In the genomic region with DNA sequence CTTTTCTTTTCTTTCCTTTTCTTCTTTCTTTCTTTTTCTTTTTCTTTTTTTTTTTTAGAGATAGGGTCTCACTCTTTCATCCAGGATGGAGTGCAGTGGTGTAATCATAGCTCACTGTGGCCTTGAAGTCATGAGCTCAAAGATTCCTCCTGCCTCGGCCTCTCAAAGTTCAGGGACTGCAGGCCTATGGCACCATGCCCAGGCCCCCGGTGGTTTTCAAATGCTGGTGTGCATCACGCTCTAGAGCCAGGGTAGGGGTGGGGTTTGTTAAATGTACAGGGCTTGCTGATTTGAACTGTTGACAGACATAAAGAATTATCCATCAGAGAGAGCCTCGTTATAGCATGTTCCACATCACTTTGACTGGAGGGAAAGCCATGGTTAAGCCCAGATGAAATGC, we compare ENCODE assay signal across 16 cellular contexts. TPM values are rescaled to one million over a fixed set of nuclear protein-coding genes. Genes with fewer than 3 reads are reported as not detected.
"Had no signal": no experiment of that assay in that cellular context is flagged by ENCODE, and none has a peak within 500 bp of the region (broad histone marks: within the 10 kb centered on the region; RNA-seq: fewer than 3 reads in every experiment).

No MANE protein-coding gene starts in this region.

- H3K4me1 ChIP-seq: colonic mucosa had no signal

- H3K27me3 ChIP-seq: colonic mucosa, heart left ventricle, neutrophil, stomach had no signal

- H3K9me3 Mint-ChIP-seq: naive thymus-derived CD8-positive, alpha-beta T cell had no signal

- DNase-seq: colonic mucosa; effector CD4-positive, alpha-beta T cell; heart left ventricle; hypothalamus; kidney glomerular epithelial cell; mammary epithelial cell; mucosa of descending colon; naive thymus-derived CD8-positive, alpha-beta T cell; posterior cingulate gyrus; stimulated activated CD4-positive, alpha-beta T cell treated with anti-CD3 and anti-CD28 coated beads, Interleukin-12 subunit alpha, Interleukin-12 subunit beta, amount 100 ng/mL, for 4 hours; stimulated activated naive CD4-positive, alpha-beta T cell; stomach; trophoblast cell had no signal

- H3K4me3 Mint-ChIP-seq: naive thymus-derived CD8-positive, alpha-beta T cell had no signal

- H3K36me3 ChIP-seq: colonic mucosa, neutrophil had no signal

- H3K27ac ChIP-seq: colonic mucosa, neutrophil had no signal

- H3K4me3 ChIP-seq: colonic mucosa, heart left ventricle, mucosa of descending colon, skin epidermis, stomach had no signal

- H3K9me3 ChIP-seq: colonic mucosa, heart left ventricle, mucosa of descending colon, neutrophil, stomach had no signal

- H3K27me3 Mint-ChIP-seq: naive thymus-derived CD8-positive, alpha-beta T cell had no signal

- H3K27ac Mint-ChIP-seq: naive thymus-derived CD8-positive, alpha-beta T cell had no signal

RNA-seq across cellular contexts. Expression of gene INMT, which starts 25.0 kb away (rescaled TPM):
- total RNA-seq: mammary epithelial cell, pulmonary artery endothelial cell had no signal
- polyA plus RNA-seq: mammary epithelial cell; naive thymus-derived CD8-positive, alpha-beta T cell had no signal
